In the genomic region with DNA sequence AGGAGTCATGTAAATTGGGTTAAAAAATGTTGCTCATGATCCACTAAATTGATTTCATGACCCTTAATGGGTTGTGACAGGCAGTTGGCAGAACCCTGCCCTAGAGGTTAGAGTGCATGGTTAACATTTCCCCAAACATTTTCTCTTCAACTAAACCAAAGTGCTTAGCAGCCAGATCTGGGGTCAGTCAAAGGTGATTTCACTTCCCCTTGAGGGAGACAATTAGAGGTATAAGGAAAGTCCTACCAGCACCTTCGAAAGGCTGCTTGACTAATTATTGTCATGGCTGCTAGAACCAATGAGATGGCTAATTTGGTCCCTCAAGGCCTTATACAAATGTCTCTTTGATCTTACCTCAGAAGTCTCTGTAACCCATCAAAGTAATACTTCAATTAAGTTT, we compare ENCODE assay signal across 12 cellular contexts. TPM values are rescaled to one million over a fixed set of nuclear protein-coding genes. Genes with fewer than 3 reads are reported as not detected.
A peak's percentile ranks its signal among the peaks of the same experiment; 100 is the strongest.
DNase-seq lines count a peak whose midpoint lies in the region; ATAC-seq and TF ChIP-seq lines count a peak whose summit lies in the region.
"Had no signal": no experiment of that assay in that cellular context is flagged by ENCODE, and none has a peak within 500 bp of the region (broad histone marks: within the 10 kb centered on the region; RNA-seq: fewer than 3 reads in every experiment).

No MANE protein-coding gene starts in this region.

- H3K4me1 ChIP-seq in foreskin keratinocyte: no peaks in the 10 kb centered on the region

- ATAC-seq in GM19438 (IDR thresholded peaks at IDR 0.05; ENCODE audit: low read depth, unreplicated experiment) (peak; percentile 78), HG02870 (IDR thresholded peaks at IDR 0.05; ENCODE audit: unreplicated experiment) (peak; percentile 79), HG03565 (IDR thresholded peaks at IDR 0.05; ENCODE audit: unreplicated experiment) (peak; percentile 85), foreskin keratinocyte (no peak)
- ATAC-seq: Right ventricle myocardium inferior had no signal

- H3K27me3 ChIP-seq in foreskin keratinocyte: no peaks in the 10 kb centered on the region

- no peak overlapping the region for H3K4me3 ChIP-seq in GM12865 (ENCODE audit: low read depth, low read length)

- no peak overlapping the region for H3K27ac ChIP-seq in foreskin keratinocyte

- DNase-seq in GM12865 (ENCODE audit: low read depth) (peak; percentile 58), NCI-H146 treated with DMSO at 0.1 percent for 48 hours (lab: John Stamatoyannopoulos, UW; ENCODE audit: unreplicated experiment) (no peak), Kasumi-1 (lab: John Stamatoyannopoulos, UW) (no peak), foreskin keratinocyte (no peak), putamen (ENCODE audit: low spot score) (no peak)
- DNase-seq: activated CD4-positive, alpha-beta T cell treated with anti-CD3 and anti-CD28 coated beads, Interleukin-2, amount 50 U/mL, for 1 hour; GDM1; NCI-H1694 treated with DMSO at 0.1 percent for 48 hours had no signal

- TF ChIP-seq CTCF in GM12865 (IDR thresholded peaks at IDR 0.05; ENCODE audit: insufficient read depth, low read depth, low read length, missing control alignments) (no peak), foreskin keratinocyte (conservative IDR thresholded peaks at IDR 0.05) (no peak)

RNA-seq across cellular contexts. Expression of a gene that starts 30.9 kb away (rescaled TPM):
- total RNA-seq in foreskin keratinocyte: 6.0 and 6.5 TPM in 2 replicates
- 3.1 and 3.4 TPM in 2 replicates for polyA plus RNA-seq in foreskin keratinocyte
